13 cellular contexts compared by ENCODE assay signal in the genomic region with DNA sequence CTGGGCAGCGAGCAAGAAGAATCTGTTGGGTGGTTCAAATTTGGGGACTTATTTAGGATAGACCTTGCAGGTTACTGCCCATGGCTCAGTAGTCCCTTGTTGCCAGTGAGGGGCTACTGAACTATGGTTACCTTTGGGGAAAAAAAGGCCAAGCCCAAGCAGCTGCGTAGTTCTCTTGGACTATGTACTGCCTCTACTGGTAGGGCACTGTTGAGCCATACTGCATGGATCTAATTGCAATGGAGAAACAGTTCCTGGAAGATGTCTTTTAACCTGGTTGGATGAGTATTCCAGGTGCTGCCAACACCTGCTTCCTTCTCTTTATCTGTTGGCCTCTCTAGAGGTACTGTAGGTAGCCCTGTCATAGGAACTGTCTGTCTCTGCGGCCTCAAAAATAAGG.
"Had no signal": no experiment of that assay in that cellular context is flagged by ENCODE, and none has a peak within 500 bp of the region (broad histone marks: within the 10 kb centered on the region; RNA-seq: fewer than 3 reads in every experiment).

No MANE protein-coding gene starts in this region.

- H3K36me3 ChIP-seq: ascending aorta, lower lobe of right lung, thyroid gland had no signal

- H3K27ac ChIP-seq: ascending aorta, lower lobe of right lung, thyroid gland had no signal

- H3K4me1 Mint-ChIP-seq: stimulated activated naive B cell treated with anti-CD40 and anti-IgM and Interleukin-4, amounts not matched to agents 10 μg/mL and 1 μg/mL and 100 μg/mL, for 72 hours had no signal

- H3K27me3 ChIP-seq: ascending aorta, thyroid gland had no signal

- DNase-seq: activated CD4-positive, alpha-beta T cell treated with anti-CD3 and anti-CD28 coated beads for 1 hour; activated CD4-positive, alpha-beta T cell treated with anti-CD3 and anti-CD28 coated beads, Interleukin-2, amount 50 U/mL, for 4 hours; activated effector memory CD4-positive, alpha-beta T cell treated with anti-CD3 and anti-CD28 coated beads, Interleukin-2, amount 50 U/mL, for 16 hours; activated naive CD4-positive, alpha-beta T cell treated with anti-CD3 and anti-CD28 coated beads, Interleukin-2, amount 50 U/mL, for 16 hours; activated T-cell treated with anti-CD3 and anti-CD28 coated beads, Interleukin-2, amount 50 U/mL, for 72 hours; effector CD8-positive, alpha-beta T cell; lower lobe of right lung; nucleus accumbens; stimulated activated naive B cell treated with anti-CD40 and anti-IgM and Interleukin-4, amounts not matched to agents 10 μg/mL and 1 μg/mL and 100 μg/mL, for 72 hours; thyroid gland had no signal

- ATAC-seq: activated T-cell treated with anti-CD3 and anti-CD28 coated beads, Interleukin-2, amount 50 U/mL, for 72 hours; lower lobe of right lung; natural killer cell treated with Interleukin-12 subunit alpha and Interleukin-12 subunit beta and Interleukin-15 and Interleukin-18, amount 100 ng/mL, for 72 hours; stimulated activated naive B cell treated with anti-CD40 and anti-IgM and Interleukin-4, amounts not matched to agents 10 μg/mL and 1 μg/mL and 100 μg/mL, for 72 hours had no signal

- H3K27ac Mint-ChIP-seq: activated T-cell treated with anti-CD3 and anti-CD28 coated beads, Interleukin-2, amount 50 U/mL, for 72 hours; natural killer cell treated with Interleukin-12 subunit alpha and Interleukin-12 subunit beta and Interleukin-15 and Interleukin-18, amount 100 ng/mL, for 72 hours; stimulated activated naive B cell treated with anti-CD40 and anti-IgM and Interleukin-4, amounts not matched to agents 10 μg/mL and 1 μg/mL and 100 μg/mL, for 72 hours; T-helper 1 cell treated with Interleukin-12 subunit alpha and Interleukin-12 subunit beta and Interleukin-4 antibody, amounts not matched to agents 30 μg/mL and 1 μg/mL, for 36 hours had no signal

- H3K4me3 ChIP-seq: ascending aorta, lower lobe of right lung, thyroid gland had no signal

- H3K9me3 ChIP-seq: ascending aorta, thyroid gland had no signal

- H3K4me1 ChIP-seq: ascending aorta, lower lobe of right lung, thyroid gland had no signal

- H3K27me3 Mint-ChIP-seq: natural killer cell treated with Interleukin-12 subunit alpha and Interleukin-12 subunit beta and Interleukin-15 and Interleukin-18, amount 100 ng/mL, for 72 hours; stimulated activated naive B cell treated with anti-CD40 and anti-IgM and Interleukin-4, amounts not matched to agents 10 μg/mL and 1 μg/mL and 100 μg/mL, for 72 hours had no signal

- H3K4me3 Mint-ChIP-seq: activated T-cell treated with anti-CD3 and anti-CD28 coated beads, Interleukin-2, amount 50 U/mL, for 72 hours; natural killer cell treated with Interleukin-12 subunit alpha and Interleukin-12 subunit beta and Interleukin-15 and Interleukin-18, amount 100 ng/mL, for 72 hours; stimulated activated naive B cell treated with anti-CD40 and anti-IgM and Interleukin-4, amounts not matched to agents 10 μg/mL and 1 μg/mL and 100 μg/mL, for 72 hours; T-helper 1 cell treated with Interleukin-12 subunit alpha and Interleukin-12 subunit beta and Interleukin-4 antibody, amounts not matched to agents 30 μg/mL and 1 μg/mL, for 36 hours had no signal
